Comparison of ENCODE assay signal across 22 cellular contexts in the genomic region with DNA sequence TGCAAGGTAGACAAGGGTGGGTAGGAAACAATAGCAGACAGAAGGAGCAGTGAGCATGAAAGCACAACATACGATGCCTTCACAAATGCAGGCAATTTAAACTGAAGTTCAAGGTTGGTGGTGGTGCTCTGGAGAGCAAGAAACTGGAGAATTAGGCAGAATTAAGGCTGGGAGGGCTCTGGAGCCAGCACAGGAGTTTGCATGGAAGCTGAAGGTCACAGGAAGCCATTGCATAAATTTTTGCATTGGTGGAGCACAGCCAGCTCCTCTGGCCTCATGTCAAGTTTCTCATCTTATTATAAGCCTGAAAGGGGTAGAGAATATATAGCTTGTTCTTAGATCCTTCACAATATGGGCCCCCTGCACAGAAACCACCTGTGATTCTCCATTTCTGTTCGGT.
DNase-seq lines count a peak whose midpoint lies in the region; TF ChIP-seq lines count a peak whose summit lies in the region.
"Had no signal": no experiment of that assay in that cellular context is flagged by ENCODE, and none has a peak within 500 bp of the region (broad histone marks: within the 10 kb centered on the region; RNA-seq: fewer than 3 reads in every experiment).

No MANE protein-coding gene starts in this region.

- H3K36me3 ChIP-seq in adipocyte (ENCODE audit: control insufficient read depth, insufficient read depth, low read length, severe bottlenecking): peaks cover 54% of the 10 kb centered on the region
- H3K36me3 ChIP-seq in right atrium auricular region: no peaks in the 10 kb centered on the region
- no peaks in the 10 kb centered on the region for H3K36me3 ChIP-seq in uterus
- H3K36me3 ChIP-seq: HAP-1 had no signal

- TF ChIP-seq CTCF in fibroblast of pulmonary artery (IDR thresholded peaks at IDR 0.05; ENCODE audit: low read length, missing control alignments): no peak
- no peak for TF ChIP-seq CTCF in right atrium auricular region (IDR thresholded peaks at IDR 0.05)
- TF ChIP-seq CTCF in coronary artery (IDR thresholded peaks at IDR 0.05): no peak
- TF ChIP-seq CTCF in uterus (IDR thresholded peaks at IDR 0.05): no peak

- in situ Hi-C loops in G401 (cut with HindIII; ENCODE audit: low sequenced_read_pairs): no loop called here

- H3K27ac ChIP-seq in right atrium auricular region (no peak overlapping the region), coronary artery (no peak overlapping the region), uterus (no peak overlapping the region)
- H3K27ac ChIP-seq: A549 had no signal

- intact Hi-C loops in uterus (cut with DNase I; ENCODE audit: low total_unique reads): loop anchor here (10.0 kb wide), 1 partner anchor 206 kb away; a partner anchor contains a TSS

- H3K9me3 ChIP-seq in adipocyte (ENCODE audit: control insufficient read depth, low read length): no peaks in the 10 kb centered on the region
- no peaks in the 10 kb centered on the region for H3K9me3 ChIP-seq in right atrium auricular region
- no peaks in the 10 kb centered on the region for H3K9me3 ChIP-seq in uterus
- H3K9me3 ChIP-seq: A549, HAP-1 had no signal

- DNase-seq in G401 (ENCODE audit: low spot score) (peak; percentile 1), NCI-H69 (lab: John Stamatoyannopoulos, UW) (peak; percentile 28), adipocyte (ENCODE audit: low read depth) (peak; percentile 37), fibroblast of pulmonary artery (ENCODE audit: low read depth) (peak; percentile 65), right atrium auricular region (ENCODE audit: low spot score) (no peak), coronary artery (ENCODE audit: low spot score) (no peak), uterus (no peak), NCI-H82 treated with DMSO at 0.1 percent for 48 hours (lab: John Stamatoyannopoulos, UW; ENCODE audit: unreplicated experiment) (no peak)
- DNase-seq: 8988T; ACHN; C1 segment of cervical spinal cord; Calu3; CD4-positive, alpha-beta memory T cell; COR-L47; DMS53; DND-41; GDM1; GOT3; HFFc6 had no signal

- H3K4me1 ChIP-seq in adipocyte (ENCODE audit: control insufficient read depth, insufficient read depth, low read length) (peaks cover 27% of the 10 kb centered on the region), right atrium auricular region (peaks cover 0 to 15% of the 10 kb centered on the region in 2 donors), uterus (no peaks in the 10 kb centered on the region)
- H3K4me1 ChIP-seq: HAP-1 had no signal

- no peak overlapping the region for H3K9ac ChIP-seq in adipocyte (ENCODE audit: low read length)

- TF ChIP-seq POLR2A in uterus (IDR thresholded peaks at IDR 0.05): no peak

- H3K27me3 ChIP-seq in adipocyte (replicated peaks; ENCODE audit: control insufficient read depth, insufficient read depth, low read length): no peaks in the 10 kb centered on the region
- H3K27me3 ChIP-seq in right atrium auricular region: no peaks in the 10 kb centered on the region
- H3K27me3 ChIP-seq in uterus: no peaks in the 10 kb centered on the region

- H3K4me3 ChIP-seq in adipocyte (ENCODE audit: low read length) (no peak overlapping the region), fibroblast of pulmonary artery (replicated peaks; ENCODE audit: low read depth, low read length) (no peak overlapping the region), right atrium auricular region (no peak overlapping the region), coronary artery (no peak overlapping the region), uterus (no peak overlapping the region)
- H3K4me3 ChIP-seq: A549, GM12878, HAP-1 had no signal

Comparison
In these comparisons a context has a peak if more than half of its experiments do, and no peak if none do; other contexts are left out.
1. DNase-seq: peak in G401 (single experiment), NCI-H69 (single experiment), adipocyte (single experiment) and fibroblast of pulmonary artery (single experiment); none in right atrium auricular region (single experiment), coronary artery (single experiment), uterus (0 of 2) and NCI-H82 treated with DMSO at 0.1 percent for 48 hours (single experiment).